ENCODE assay signal across 2 cellular contexts in the genomic region with DNA sequence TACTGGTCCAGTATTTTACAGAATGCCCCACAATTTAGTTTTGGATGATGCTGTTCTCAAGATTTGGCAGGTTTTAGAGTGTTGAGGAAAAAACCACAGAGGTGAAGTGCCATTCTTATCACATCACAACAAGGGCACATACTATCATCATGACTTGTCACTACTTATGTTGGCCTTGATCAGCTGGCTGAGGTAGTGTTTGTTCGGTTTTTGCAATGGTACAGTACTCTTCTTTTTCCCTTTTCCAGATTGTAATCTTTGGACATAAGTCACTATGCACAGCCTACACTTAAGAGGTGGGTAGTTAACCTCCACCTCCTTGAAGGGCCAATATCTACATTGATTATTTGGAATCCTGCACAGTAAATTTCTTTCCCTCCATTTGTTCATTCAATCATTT.
TF ChIP-seq lines count a peak whose summit lies in the region.

No MANE protein-coding gene starts in this region.

TF ChIP-seq in SK-N-SH treated with all-trans-retinoic acid at 6 μM for 48 hours, 23 proteins besides CTCF, POLR2A, EP300 and RAD21 (continued from another document):
- TF ChIP-seq, protein P1, sequence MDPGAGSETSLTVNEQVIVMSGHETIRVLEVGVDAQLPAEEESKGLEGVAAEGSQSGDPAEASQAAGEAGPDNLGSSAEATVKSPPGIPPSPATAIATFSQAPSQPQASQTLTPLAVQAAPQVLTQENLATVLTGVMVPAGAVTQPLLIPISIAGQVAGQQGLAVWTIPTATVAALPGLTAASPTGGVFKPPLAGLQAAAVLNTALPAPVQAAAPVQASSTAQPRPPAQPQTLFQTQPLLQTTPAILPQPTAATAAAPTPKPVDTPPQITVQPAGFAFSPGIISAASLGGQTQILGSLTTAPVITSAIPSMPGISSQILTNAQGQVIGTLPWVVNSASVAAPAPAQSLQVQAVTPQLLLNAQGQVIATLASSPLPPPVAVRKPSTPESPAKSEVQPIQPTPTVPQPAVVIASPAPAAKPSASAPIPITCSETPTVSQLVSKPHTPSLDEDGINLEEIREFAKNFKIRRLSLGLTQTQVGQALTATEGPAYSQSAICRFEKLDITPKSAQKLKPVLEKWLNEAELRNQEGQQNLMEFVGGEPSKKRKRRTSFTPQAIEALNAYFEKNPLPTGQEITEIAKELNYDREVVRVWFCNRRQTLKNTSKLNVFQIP (CRISPR knock-in tag; IDR thresholded peaks at IDR 0.05; ENCODE audit: borderline replicate concordance, low read depth): no peak

TF ChIP-seq in SK-N-SH, 30 proteins besides CTCF, POLR2A, EP300 and RAD21 (continued from another document):
- TF ChIP-seq, protein P2, sequence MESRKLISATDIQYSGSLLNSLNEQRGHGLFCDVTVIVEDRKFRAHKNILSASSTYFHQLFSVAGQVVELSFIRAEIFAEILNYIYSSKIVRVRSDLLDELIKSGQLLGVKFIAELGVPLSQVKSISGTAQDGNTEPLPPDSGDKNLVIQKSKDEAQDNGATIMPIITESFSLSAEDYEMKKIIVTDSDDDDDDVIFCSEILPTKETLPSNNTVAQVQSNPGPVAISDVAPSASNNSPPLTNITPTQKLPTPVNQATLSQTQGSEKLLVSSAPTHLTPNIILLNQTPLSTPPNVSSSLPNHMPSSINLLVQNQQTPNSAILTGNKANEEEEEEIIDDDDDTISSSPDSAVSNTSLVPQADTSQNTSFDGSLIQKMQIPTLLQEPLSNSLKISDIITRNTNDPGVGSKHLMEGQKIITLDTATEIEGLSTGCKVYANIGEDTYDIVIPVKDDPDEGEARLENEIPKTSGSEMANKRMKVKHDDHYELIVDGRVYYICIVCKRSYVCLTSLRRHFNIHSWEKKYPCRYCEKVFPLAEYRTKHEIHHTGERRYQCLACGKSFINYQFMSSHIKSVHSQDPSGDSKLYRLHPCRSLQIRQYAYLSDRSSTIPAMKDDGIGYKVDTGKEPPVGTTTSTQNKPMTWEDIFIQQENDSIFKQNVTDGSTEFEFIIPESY (IDR thresholded peaks at IDR 0.05; ENCODE audit: borderline replicate concordance, low read depth): no peak
- TF ChIP-seq GABPA (IDR thresholded peaks at IDR 0.05; ENCODE audit: low read depth): no peak
- TF ChIP-seq JUND (IDR thresholded peaks at IDR 0.05): no peak
- TF ChIP-seq, protein P3, sequence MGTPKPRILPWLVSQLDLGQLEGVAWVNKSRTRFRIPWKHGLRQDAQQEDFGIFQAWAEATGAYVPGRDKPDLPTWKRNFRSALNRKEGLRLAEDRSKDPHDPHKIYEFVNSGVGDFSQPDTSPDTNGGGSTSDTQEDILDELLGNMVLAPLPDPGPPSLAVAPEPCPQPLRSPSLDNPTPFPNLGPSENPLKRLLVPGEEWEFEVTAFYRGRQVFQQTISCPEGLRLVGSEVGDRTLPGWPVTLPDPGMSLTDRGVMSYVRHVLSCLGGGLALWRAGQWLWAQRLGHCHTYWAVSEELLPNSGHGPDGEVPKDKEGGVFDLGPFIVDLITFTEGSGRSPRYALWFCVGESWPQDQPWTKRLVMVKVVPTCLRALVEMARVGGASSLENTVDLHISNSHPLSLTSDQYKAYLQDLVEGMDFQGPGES (IDR thresholded peaks at IDR 0.05; ENCODE audit: low read depth, low read length): no peak
- TF ChIP-seq, protein P4, sequence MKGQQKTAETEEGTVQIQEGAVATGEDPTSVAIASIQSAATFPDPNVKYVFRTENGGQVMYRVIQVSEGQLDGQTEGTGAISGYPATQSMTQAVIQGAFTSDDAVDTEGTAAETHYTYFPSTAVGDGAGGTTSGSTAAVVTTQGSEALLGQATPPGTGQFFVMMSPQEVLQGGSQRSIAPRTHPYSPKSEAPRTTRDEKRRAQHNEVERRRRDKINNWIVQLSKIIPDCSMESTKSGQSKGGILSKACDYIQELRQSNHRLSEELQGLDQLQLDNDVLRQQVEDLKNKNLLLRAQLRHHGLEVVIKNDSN (IDR thresholded peaks at IDR 0.05; ENCODE audit: borderline replicate concordance, low read depth): no peak
- TF ChIP-seq GATA2 (CRISPR knock-in tag; IDR thresholded peaks at IDR 0.05): no peak
- no peak for TF ChIP-seq MXI1 (IDR thresholded peaks at IDR 0.05; ENCODE audit: low read depth, low read length)
- TF ChIP-seq, protein P5, sequence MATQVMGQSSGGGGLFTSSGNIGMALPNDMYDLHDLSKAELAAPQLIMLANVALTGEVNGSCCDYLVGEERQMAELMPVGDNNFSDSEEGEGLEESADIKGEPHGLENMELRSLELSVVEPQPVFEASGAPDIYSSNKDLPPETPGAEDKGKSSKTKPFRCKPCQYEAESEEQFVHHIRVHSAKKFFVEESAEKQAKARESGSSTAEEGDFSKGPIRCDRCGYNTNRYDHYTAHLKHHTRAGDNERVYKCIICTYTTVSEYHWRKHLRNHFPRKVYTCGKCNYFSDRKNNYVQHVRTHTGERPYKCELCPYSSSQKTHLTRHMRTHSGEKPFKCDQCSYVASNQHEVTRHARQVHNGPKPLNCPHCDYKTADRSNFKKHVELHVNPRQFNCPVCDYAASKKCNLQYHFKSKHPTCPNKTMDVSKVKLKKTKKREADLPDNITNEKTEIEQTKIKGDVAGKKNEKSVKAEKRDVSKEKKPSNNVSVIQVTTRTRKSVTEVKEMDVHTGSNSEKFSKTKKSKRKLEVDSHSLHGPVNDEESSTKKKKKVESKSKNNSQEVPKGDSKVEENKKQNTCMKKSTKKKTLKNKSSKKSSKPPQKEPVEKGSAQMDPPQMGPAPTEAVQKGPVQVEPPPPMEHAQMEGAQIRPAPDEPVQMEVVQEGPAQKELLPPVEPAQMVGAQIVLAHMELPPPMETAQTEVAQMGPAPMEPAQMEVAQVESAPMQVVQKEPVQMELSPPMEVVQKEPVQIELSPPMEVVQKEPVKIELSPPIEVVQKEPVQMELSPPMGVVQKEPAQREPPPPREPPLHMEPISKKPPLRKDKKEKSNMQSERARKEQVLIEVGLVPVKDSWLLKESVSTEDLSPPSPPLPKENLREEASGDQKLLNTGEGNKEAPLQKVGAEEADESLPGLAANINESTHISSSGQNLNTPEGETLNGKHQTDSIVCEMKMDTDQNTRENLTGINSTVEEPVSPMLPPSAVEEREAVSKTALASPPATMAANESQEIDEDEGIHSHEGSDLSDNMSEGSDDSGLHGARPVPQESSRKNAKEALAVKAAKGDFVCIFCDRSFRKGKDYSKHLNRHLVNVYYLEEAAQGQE (IDR thresholded peaks at IDR 0.05; ENCODE audit: low read depth, low read length): no peak
- TF ChIP-seq, protein P6, sequence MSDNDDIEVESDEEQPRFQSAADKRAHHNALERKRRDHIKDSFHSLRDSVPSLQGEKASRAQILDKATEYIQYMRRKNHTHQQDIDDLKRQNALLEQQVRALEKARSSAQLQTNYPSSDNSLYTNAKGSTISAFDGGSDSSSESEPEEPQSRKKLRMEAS (IDR thresholded peaks at IDR 0.05; ENCODE audit: low read depth): no peak
- no peak for TF ChIP-seq YY1 (IDR thresholded peaks at IDR 0.05; ENCODE audit: low read depth)
- no peak for TF ChIP-seq TEAD4 (IDR thresholded peaks at IDR 0.05; ENCODE audit: borderline replicate concordance, insufficient read depth)
- no peak for TF ChIP-seq RFX5 (IDR thresholded peaks at IDR 0.05; ENCODE audit: low read length)
